29 cellular contexts compared by ENCODE assay signal in the genomic region with DNA sequence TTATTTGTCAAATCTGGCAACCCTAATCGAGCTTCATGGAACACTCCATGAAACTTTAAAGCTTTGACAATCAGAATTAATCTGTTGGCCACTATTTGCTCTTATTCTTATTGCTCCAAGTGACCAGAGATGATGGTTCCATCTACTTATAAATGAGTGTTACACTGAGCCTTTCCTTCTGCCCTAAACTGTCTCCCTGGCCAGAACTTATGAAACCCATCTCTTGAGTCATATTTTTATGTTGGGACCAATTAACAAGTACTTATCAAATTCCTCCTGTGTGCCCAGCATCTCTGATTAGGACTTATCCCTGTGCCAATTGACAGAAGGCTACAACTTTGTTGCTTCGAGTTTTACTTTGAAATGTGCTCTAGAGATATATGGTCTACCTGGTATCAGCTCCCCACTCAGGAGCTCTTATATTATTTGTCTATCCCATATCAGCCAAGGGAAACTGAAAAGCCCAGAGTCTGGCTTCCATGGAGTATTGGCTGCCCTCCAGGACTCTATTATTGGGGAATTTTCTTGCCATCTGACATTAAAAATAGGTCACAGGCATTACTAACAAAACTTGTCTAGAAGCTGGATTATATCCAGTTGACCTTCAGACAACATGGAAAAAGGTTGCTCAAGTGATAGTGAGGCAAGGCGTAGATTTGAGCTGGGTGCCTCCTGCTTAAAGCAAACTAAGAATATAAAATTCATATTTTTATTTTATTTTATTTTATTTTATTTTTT. TPM values are rescaled to one million over a fixed set of nuclear protein-coding genes. Genes with fewer than 3 reads are reported as not detected.
DNase-seq lines count a peak whose midpoint lies in the region; ATAC-seq and TF ChIP-seq lines count a peak whose summit lies in the region.
"Had no signal": no experiment of that assay in that cellular context is flagged by ENCODE, and none has a peak within 500 bp of the region (broad histone marks: within the 10 kb centered on the region; RNA-seq: fewer than 3 reads in every experiment).

No MANE protein-coding gene starts in this region.

- no peak overlapping the region for H3K4me3 Mint-ChIP-seq in glutamatergic neuron (ENCODE audit: unreplicated experiment)
- peak overlapping the region in 1 of 3 experiments; percentile 61 for H3K4me3 Mint-ChIP-seq in nephron
- H3K4me3 Mint-ChIP-seq in activated CD4-positive, alpha-beta T cell treated with anti-CD3 and anti-CD28 coated beads for 36 hours, result no peak overlapping the region
- H3K4me3 Mint-ChIP-seq: activated T-cell treated with anti-CD3 and anti-CD28 coated beads, Interleukin-2, amount 50 U/mL, for 4 hours; stimulated activated memory B cell treated with anti-CD40 and anti-IgM and Interleukin-4, amounts not matched to agents 10 μg/mL and 1 μg/mL and 100 μg/mL, for 72 hours; T-helper 17 cell had no signal

- CTCF ChIA-PET in activated CD4-positive, alpha-beta T cell treated with anti-CD3 and anti-CD28 coated beads for 36 hours (lab: Charles Lee), result interaction anchor here (1.3 to 1.5 kb wide), 2 partner anchors 10 to 73 kb away, joined by 4 to 7 read pairs; no protein-coding TSS in a partner anchor

- peak overlapping the region; percentile 45 for H3K27ac Mint-ChIP-seq in glutamatergic neuron (ENCODE audit: unreplicated experiment)
- peak overlapping the region; percentile 25 to 97 (median 72) for H3K27ac Mint-ChIP-seq in nephron
- H3K27ac Mint-ChIP-seq in activated CD4-positive, alpha-beta T cell treated with anti-CD3 and anti-CD28 coated beads for 36 hours, result no peak overlapping the region
- H3K27ac Mint-ChIP-seq: stimulated activated memory B cell treated with anti-CD40 and anti-IgM and Interleukin-4, amounts not matched to agents 10 μg/mL and 1 μg/mL and 100 μg/mL, for 72 hours; T-helper 17 cell had no signal

- H3K27me3 ChIP-seq in DND-41 (ENCODE audit: insufficient read depth, low read length, poor library complexity), result no peaks in the 10 kb centered on the region
- H3K27me3 ChIP-seq: SJSA1 had no signal

- ATAC-seq in DND-41 (ENCODE audit: insufficient read depth, low read depth) (no peak), HG02623 (IDR thresholded peaks at IDR 0.05; ENCODE audit: unreplicated experiment) (no peak)
- no peak for ATAC-seq in activated CD4-positive, alpha-beta T cell treated with anti-CD3 and anti-CD28 coated beads for 36 hours
- ATAC-seq: activated T-cell treated with anti-CD3 and anti-CD28 coated beads, Interleukin-2, amount 50 U/mL, for 4 hours; stimulated activated memory B cell treated with anti-CD40 and anti-IgM and Interleukin-4, amounts not matched to agents 10 μg/mL and 1 μg/mL and 100 μg/mL, for 72 hours; T-helper 17 cell had no signal

- H3K9me3 ChIP-seq in DND-41 (ENCODE audit: insufficient read depth, low read length, severe bottlenecking), result no peaks in the 10 kb centered on the region
- H3K9me3 ChIP-seq: SJSA1, spleen, thoracic aorta had no signal

- H3K4me1 ChIP-seq in DND-41 (ENCODE audit: insufficient read depth, low read length), result peaks cover 58% of the 10 kb centered on the region

- peaks cover 74% of the 10 kb centered on the region for H3K79me2 ChIP-seq in DND-41 (ENCODE audit: insufficient read depth, low read length)

- POLR2A ChIA-PET in activated CD4-positive, alpha-beta T cell treated with anti-CD3 and anti-CD28 coated beads for 36 hours (lab: Charles Lee), result no interaction called here

- H3K4me1 Mint-ChIP-seq in glutamatergic neuron (ENCODE audit: low read depth, unreplicated experiment), result peaks cover 51% of the 10 kb centered on the region
- H3K4me1 Mint-ChIP-seq in nephron, result peaks cover 77% of the 10 kb centered on the region
- H3K4me1 Mint-ChIP-seq in activated CD4-positive, alpha-beta T cell treated with anti-CD3 and anti-CD28 coated beads for 36 hours, result no peaks in the 10 kb centered on the region
- H3K4me1 Mint-ChIP-seq: stimulated activated memory B cell treated with anti-CD40 and anti-IgM and Interleukin-4, amounts not matched to agents 10 μg/mL and 1 μg/mL and 100 μg/mL, for 72 hours; T-helper 17 cell had no signal

- no peak for TF ChIP-seq CTCF in DND-41 (IDR thresholded peaks at IDR 0.05; ENCODE audit: borderline replicate concordance, extremely low read depth, low read length, poor library complexity, severe bottlenecking)
- no peak for TF ChIP-seq CTCF in glutamatergic neuron (IDR thresholded peaks at IDR 0.05; ENCODE audit: partially characterized antibody, unreplicated experiment)
- TF ChIP-seq CTCF in nephron (IDR thresholded peaks at IDR 0.05; ENCODE audit: unreplicated experiment in 3 of 3), result no peak

- no peak overlapping the region for H3K4me2 ChIP-seq in DND-41 (ENCODE audit: insufficient read depth, low read length)
- H3K4me2 ChIP-seq: KMS-11 had no signal

- peaks cover 4% of the 10 kb centered on the region for H3K9me3 Mint-ChIP-seq in glutamatergic neuron (ENCODE audit: unreplicated experiment)
- no peaks in the 10 kb centered on the region for H3K9me3 Mint-ChIP-seq in nephron
- no peaks in the 10 kb centered on the region for H3K9me3 Mint-ChIP-seq in activated CD4-positive, alpha-beta T cell treated with anti-CD3 and anti-CD28 coated beads for 36 hours (ENCODE audit: low read depth)
- H3K9me3 Mint-ChIP-seq: activated T-cell treated with anti-CD3 and anti-CD28 coated beads, Interleukin-2, amount 50 U/mL, for 4 hours; stimulated activated memory B cell treated with anti-CD40 and anti-IgM and Interleukin-4, amounts not matched to agents 10 μg/mL and 1 μg/mL and 100 μg/mL, for 72 hours had no signal

- intact Hi-C loops in activated CD4-positive, alpha-beta T cell treated with anti-CD3 and anti-CD28 coated beads for 36 hours (cut with DNase I, micrococcal nuclease), result no loop called here

- peak overlapping the region; percentile 37 for H3K27ac ChIP-seq in DND-41 (ENCODE audit: low read length)
- H3K27ac ChIP-seq: C4-2B, KMS-11, SJSA1, thoracic aorta had no signal

- H4K20me1 ChIP-seq in DND-41 (ENCODE audit: insufficient read depth, low read length), result no peaks in the 10 kb centered on the region

- no peaks in the 10 kb centered on the region; the same call in 1 of the 2 replicates for H3K36me3 ChIP-seq in DND-41 (ENCODE audit: insufficient read depth, low read length)
- H3K36me3 ChIP-seq: SJSA1, spleen, thoracic aorta had no signal

- H2AFZ ChIP-seq in DND-41 (ENCODE audit: low read depth, low read length), result no peak overlapping the region

- DNase-seq in DND-41, result no peak
- DNase-seq in NCI-H1694 treated with DMSO at 0.1 percent for 48 hours (lab: John Stamatoyannopoulos, UW), result peak; percentile 17
- DNase-seq in glutamatergic neuron, result no peak
- DNase-seq in activated CD4-positive, alpha-beta T cell treated with anti-CD3 and anti-CD28 coated beads, Interleukin-2, amount 50 U/mL, for 48 hours, result no peak
- DNase-seq in activated CD4-positive, alpha-beta T cell treated with anti-CD3 and anti-CD28 coated beads for 36 hours, result no peak
- no peak for DNase-seq in 8988T
- DNase-seq: activated CD4-positive, alpha-beta T cell treated with anti-CD3 and anti-CD28 coated beads for 4 hours; activated naive CD4-positive, alpha-beta T cell treated with Interleukin-2 at 50 U/mL for 16 hours; activated T-cell treated with anti-CD3 and anti-CD28 coated beads, Interleukin-2, amount 50 U/mL, for 4 hours; amniotic stem cell; Calu3; cortex of kidney; kidney; mesenchymal stem cell; NCI-H1930; spleen; stimulated activated CD4-positive, alpha-beta T cell treated with anti-CD3 and anti-CD28 coated beads, Interleukin-4, amount 100 ng/mL, for 1 hour; T-helper 17 cell had no signal

- H3K36me3 Mint-ChIP-seq in glutamatergic neuron (ENCODE audit: unreplicated experiment) (no peaks in the 10 kb centered on the region), nephron (ENCODE audit: low read depth) (no peaks in the 10 kb centered on the region)
- H3K36me3 Mint-ChIP-seq in activated CD4-positive, alpha-beta T cell treated with anti-CD3 and anti-CD28 coated beads for 36 hours (ENCODE audit: low read depth), result no peaks in the 10 kb centered on the region
- H3K36me3 Mint-ChIP-seq: stimulated activated memory B cell treated with anti-CD40 and anti-IgM and Interleukin-4, amounts not matched to agents 10 μg/mL and 1 μg/mL and 100 μg/mL, for 72 hours had no signal

- H3K27me3 Mint-ChIP-seq in glutamatergic neuron (ENCODE audit: unreplicated experiment), result peaks cover 4% of the 10 kb centered on the region
- no peaks in the 10 kb centered on the region for H3K27me3 Mint-ChIP-seq in nephron (ENCODE audit: low read depth)
- H3K27me3 Mint-ChIP-seq in activated CD4-positive, alpha-beta T cell treated with anti-CD3 and anti-CD28 coated beads for 36 hours, result peaks cover 10% of the 10 kb centered on the region

- H3K4me3 ChIP-seq in DND-41 (ENCODE audit: low read depth in 1 of 2, low read length in 2 of 2), result no peak overlapping the region
- H3K4me3 ChIP-seq: SJSA1, spleen, thoracic aorta had no signal

- no peak overlapping the region for H3K9ac ChIP-seq in DND-41 (ENCODE audit: low read depth, low read length)
- H3K9ac ChIP-seq: KMS-11 had no signal

RNA-seq across cellular contexts. Expression of a gene that starts 8.8 kb away (rescaled TPM):
- 20.5 TPM for total RNA-seq in glutamatergic neuron (ENCODE audit: unreplicated experiment)
- under 1 TPM; 0.11 to 0.30 TPM for total RNA-seq in activated CD4-positive, alpha-beta T cell treated with anti-CD3 and anti-CD28 coated beads for 36 hours

RNA-seq across cellular contexts. Expression of a gene that starts 20.0 kb away (rescaled TPM):
- not detected for total RNA-seq in glutamatergic neuron (ENCODE audit: unreplicated experiment)
- not detected for total RNA-seq in activated CD4-positive, alpha-beta T cell treated with anti-CD3 and anti-CD28 coated beads for 36 hours
- total RNA-seq: activated CD8-positive, alpha-beta memory T cell treated with anti-CD3 and anti-CD28 coated beads for 36 hours; activated T-cell treated with anti-CD3 and anti-CD28 coated beads, Interleukin-2, amount 50 U/mL, for 4 hours; bronchial epithelial cell; Calu3; H1; kidney; myocyte; SJSA1; spleen; T-helper 17 cell; thoracic aorta had no signal

Comparison
In these comparisons a context has a peak if more than half of its experiments do, and no peak if none do; other contexts are left out.
1. RNA of a gene that starts 8.8 kb away (total RNA-seq): 20.5 TPM in glutamatergic neuron (single experiment); 0.11 to 0.30 TPM in activated CD4-positive, alpha-beta T cell treated with anti-CD3 and anti-CD28 coated beads for 36 hours; every median in the first group is over 10 times any median in the second.